28 cellular contexts compared by ENCODE assay signal in genomic region chr3:132997404-132997803, GRCh38. TPM values are rescaled to one million over a fixed set of nuclear protein-coding genes. Genes with fewer than 3 reads are reported as not detected.
"Had no signal": no experiment of that assay in that cellular context is flagged by ENCODE, and none has a peak within 500 bp of the region (broad histone marks: within the 10 kb centered on the region; RNA-seq: fewer than 3 reads in every experiment).

No MANE protein-coding gene starts in this region.

- H3K36me3 ChIP-seq: brain microvascular endothelial cell, esophagus muscularis mucosa, gastrocnemius medialis, heart left ventricle had no signal

- DNase-seq: activated CD4-positive, alpha-beta T cell treated with anti-CD3 and anti-CD28 coated beads for 1 hour; activated CD4-positive, alpha-beta T cell treated with anti-CD3 and anti-CD28 coated beads for 48 hours; activated CD4-positive, alpha-beta T cell treated with anti-CD3 and anti-CD28 coated beads, Interleukin-2, amount 50 U/mL, for 1 hour; activated CD4-positive, alpha-beta T cell treated with anti-CD3 and anti-CD28 coated beads, Interleukin-2, amount 50 U/mL, for 48 hours; activated CD8-positive, alpha-beta memory T cell treated with anti-CD3 and anti-CD28 coated beads for 24 hours; activated CD8-positive, alpha-beta T cell treated with anti-CD3 and anti-CD28 coated beads for 36 hours; activated effector memory CD4-positive, alpha-beta T cell treated with Interleukin-2 at 50 U/mL for 16 hours; activated gamma-delta T cell treated with Interleukin-2 at 50 U/mL for 16 hours; activated naive CD4-positive, alpha-beta T cell treated with anti-CD3 and anti-CD28 coated beads, Interleukin-2, amount 50 U/mL, for 16 hours; activated naive CD4-positive, alpha-beta T cell treated with Interleukin-2 at 50 U/mL for 16 hours; activated T-cell treated with anti-CD3 and anti-CD28 coated beads, Interleukin-2, amount 50 U/mL, for 4 hours; amniotic stem cell; anterior cingulate cortex; brain microvascular endothelial cell; dorsolateral prefrontal cortex; effector memory CD4-positive, alpha-beta T cell; endodermal cell; foreskin keratinocyte; gastrocnemius medialis; glutamatergic neuron; heart left ventricle; T-helper 2 cell had no signal

- H3K4me3 ChIP-seq: coronary artery, dorsolateral prefrontal cortex, esophagus muscularis mucosa, gastrocnemius medialis, heart left ventricle had no signal

- H3K27ac ChIP-seq: brain microvascular endothelial cell, coronary artery, dorsolateral prefrontal cortex, esophagus muscularis mucosa, foreskin keratinocyte, gastrocnemius medialis, heart left ventricle, VCaP had no signal

- H3K4me1 ChIP-seq: esophagus muscularis mucosa, foreskin keratinocyte, heart left ventricle had no signal

- H3K27me3 ChIP-seq: brain microvascular endothelial cell, dorsolateral prefrontal cortex, esophagus muscularis mucosa, foreskin keratinocyte, gastrocnemius medialis, heart left ventricle had no signal

- ATAC-seq: activated CD8-positive, alpha-beta T cell treated with anti-CD3 and anti-CD28 coated beads for 36 hours; activated T-cell treated with anti-CD3 and anti-CD28 coated beads, Interleukin-2, amount 50 U/mL, for 4 hours; activated T-helper 17 cell treated with anti-CD3 and anti-CD28 coated beads, Interleukin-2, amount 50 U/mL, for 72 hours; foreskin keratinocyte; heart left ventricle; WTC11 had no signal

- H3K9me3 ChIP-seq: esophagus muscularis mucosa, gastrocnemius medialis, heart left ventricle had no signal

RNA-seq across cellular contexts. Expression of gene TMEM108, which starts 40.8 kb away (rescaled TPM):
- total RNA-seq: activated CD8-positive, alpha-beta T cell treated with anti-CD3 and anti-CD28 coated beads for 36 hours; activated T-cell treated with anti-CD3 and anti-CD28 coated beads, Interleukin-2, amount 50 U/mL, for 4 hours; bronchial epithelial cell; foreskin keratinocyte had no signal
